In genomic region chrX:45762699-45763647, GRCh38 we compare ENCODE assay signal across 9 cellular contexts.
DNase-seq lines count a peak whose midpoint lies in the region; ATAC-seq and TF ChIP-seq lines count a peak whose summit lies in the region.
"Had no signal": no experiment of that assay in that cellular context is flagged by ENCODE, and none has a peak within 500 bp of the region (broad histone marks: within the 10 kb centered on the region; RNA-seq: fewer than 3 reads in every experiment).

No MANE protein-coding gene starts in this region.

- CTCF ChIA-PET in HCT116 (lab: Charles Lee): no interaction called here

- H3K9ac ChIP-seq in HCT116 (ENCODE audit: low read length) (peak overlapping the region; percentile 45), mesenchymal stem cell (ENCODE audit: low read length) (peak overlapping the region; percentile 99)

- no peak for TF ChIP-seq POLR2A in HCT116 (IDR thresholded peaks at IDR 0.05; ENCODE audit: borderline replicate concordance, extremely low read depth, insufficient read depth, insufficient read length)

- WGBS in mesenchymal stem cell: 71% methylated on average over 5 of the region's 6 CpGs

- H3K27me3 Mint-ChIP-seq in T-helper 1 cell treated with Interleukin-12 subunit alpha and Interleukin-12 subunit beta and Interleukin-4 antibody, amounts not matched to agents 30 μg/mL and 1 μg/mL, for 36 hours (ENCODE audit: low read depth): no peaks in the 10 kb centered on the region

- peaks cover 99% of the 10 kb centered on the region for H3K79me2 ChIP-seq in HCT116 (ENCODE audit: insufficient read depth, low read length)

- H2BK15ac ChIP-seq in mesenchymal stem cell (ENCODE audit: low read depth, poor library complexity, severe bottlenecking): no peak overlapping the region

- H4K8ac ChIP-seq in mesenchymal stem cell (ENCODE audit: low read length): peak overlapping the region; percentile 75

- DNase-seq in ELR (ENCODE audit: low read depth) (peak; percentile 55), HCT116 (ENCODE audit: low read depth, low spot score) (no peak), mesenchymal stem cell (peak; percentile 51), T-helper 9 cell (no peak), DMS 273 (lab: John Stamatoyannopoulos, UW; ENCODE audit: unreplicated experiment) (no peak), putamen (ENCODE audit: low spot score) (no peak)
- DNase-seq in stimulated activated CD4-positive, alpha-beta T cell treated with anti-CD3 and anti-CD28 coated beads, Interleukin-2, amount 100 ng/mL, for 48 hours: no peak
- DNase-seq: NCI-H1436 treated with DMSO at 0.1 percent for 48 hours had no signal

- H3K4me2 ChIP-seq in HCT116 (ENCODE audit: low read length): peak overlapping the region; percentile 44
- H3K4me2 ChIP-seq in mesenchymal stem cell (ENCODE audit: low read length, poor library complexity, severe bottlenecking): no peak overlapping the region

- no peaks in the 10 kb centered on the region for H3K79me1 ChIP-seq in mesenchymal stem cell (replicated peaks; ENCODE audit: low read length, poor library complexity, severe bottlenecking)

- TF ChIP-seq CTCF in HCT116 (IDR thresholded peaks at IDR 0.05 in 2 of 3, conservative IDR thresholded peaks at IDR 0.05 in 1 of 3; ENCODE audit: borderline replicate concordance in 1 of 3, insufficient read depth in 1 of 3, low read depth in 2 of 3, low read length in 2 of 3): no peak

- no peak overlapping the region for H4K91ac ChIP-seq in mesenchymal stem cell (ENCODE audit: low read length)

- H2BK5ac ChIP-seq in mesenchymal stem cell (ENCODE audit: low read depth, low read length, poor library complexity, severe bottlenecking): no peak overlapping the region

- ATAC-seq in HCT116: 0 out of 2 replicates have a peak, but pooled peaks have one; percentile 10

- intact Hi-C loops in HCT116 (cut with micrococcal nuclease): no loop called here

- no peak overlapping the region for H3K14ac ChIP-seq in mesenchymal stem cell (ENCODE audit: low read length in 2 of 2)

- H3K18ac ChIP-seq in mesenchymal stem cell (ENCODE audit: low read depth in 1 of 2, low read length in 2 of 2): no peak overlapping the region

- no peak for TF ChIP-seq RAD21 in HCT116 (IDR thresholded peaks at IDR 0.05; ENCODE audit: low read depth)

- no peaks in the 10 kb centered on the region for H3K9me2 ChIP-seq in HCT116 (ENCODE audit: insufficient read depth)

- H3K27me3 ChIP-seq in HCT116 (ENCODE audit: insufficient read depth, low read length) (no peaks in the 10 kb centered on the region), mesenchymal stem cell (ENCODE audit: control insufficient read depth in 1 of 2, insufficient read depth in 1 of 2, low read length in 2 of 2) (no peaks in the 10 kb centered on the region)

- H3K4me3 Mint-ChIP-seq in T-helper 1 cell treated with Interleukin-12 subunit alpha and Interleukin-12 subunit beta and Interleukin-4 antibody, amounts not matched to agents 30 μg/mL and 1 μg/mL, for 36 hours: peak overlapping the region; percentile 37

- H2BK120ac ChIP-seq in mesenchymal stem cell (ENCODE audit: low read depth, low read length): no peak overlapping the region

- peak overlapping the region; percentile 59 for H3K27ac Mint-ChIP-seq in T-helper 1 cell treated with Interleukin-12 subunit alpha and Interleukin-12 subunit beta and Interleukin-4 antibody, amounts not matched to agents 30 μg/mL and 1 μg/mL, for 36 hours

- peak overlapping the region; percentile 94 for H3K27ac ChIP-seq in HCT116 (ENCODE audit: low read depth, low read length)
- H3K27ac ChIP-seq in mesenchymal stem cell (ENCODE audit: low read length, poor library complexity, severe bottlenecking): peak overlapping the region; percentile 66

- no peak overlapping the region for H2BK12ac ChIP-seq in mesenchymal stem cell (ENCODE audit: low read length in 2 of 2)

- no peak overlapping the region for H3K23ac ChIP-seq in mesenchymal stem cell (ENCODE audit: low read length in 2 of 2)

- no TSS peak for BruUV-seq in HCT116 (replicated peaks; lab: Mats Ljungman, UMichigan)

- H3K4me1 Mint-ChIP-seq in T-helper 1 cell treated with Interleukin-12 subunit alpha and Interleukin-12 subunit beta and Interleukin-4 antibody, amounts not matched to agents 30 μg/mL and 1 μg/mL, for 36 hours (ENCODE audit: low read depth): peaks cover 64% of the 10 kb centered on the region

- H3K4me1 ChIP-seq in HCT116 (ENCODE audit: control insufficient read depth in 1 of 2, insufficient read depth in 2 of 2, low read length in 2 of 2): peaks cover 89 to 97% of the 10 kb centered on the region in 2 experiments
- H3K4me1 ChIP-seq in mesenchymal stem cell (ENCODE audit: control insufficient read depth, insufficient read depth, low read depth, low read length): peaks cover 3% of the 10 kb centered on the region

- H3K4me3 ChIP-seq in HCT116 (replicated peaks in 1 of 2; ENCODE audit: low read depth in 1 of 2, low read length in 2 of 2) (no peak overlapping the region), mesenchymal stem cell (ENCODE audit: insufficient read depth in 1 of 2, low read depth in 1 of 2, low read length in 2 of 2) (peak overlapping the region in 1 of 2 experiments; percentile 64)

- RAD21 ChIA-PET in HCT116 (lab: Charles Lee; ENCODE audit: low non-redundant PET in 1 of 2, low total read pairs in 2 of 2, uncharacterized antibody in 2 of 2, unreplicated experiment in 2 of 2): no interaction called here

- H2AFZ ChIP-seq in HCT116 (ENCODE audit: low read depth, low read length, poor library complexity, severe bottlenecking) (no peak overlapping the region), mesenchymal stem cell (ENCODE audit: low read depth, low read length) (no peak overlapping the region)

- H3K36me3 Mint-ChIP-seq in T-helper 1 cell treated with Interleukin-12 subunit alpha and Interleukin-12 subunit beta and Interleukin-4 antibody, amounts not matched to agents 30 μg/mL and 1 μg/mL, for 36 hours (ENCODE audit: low read depth): peaks cover 30% of the 10 kb centered on the region

- H3K9me3 ChIP-seq in HCT116 (ENCODE audit: control insufficient read depth in 1 of 2, insufficient read depth in 1 of 2, low read depth in 1 of 2, low read length in 2 of 2) (no peaks in the 10 kb centered on the region), mesenchymal stem cell (ENCODE audit: control insufficient read depth, low read length) (no peaks in the 10 kb centered on the region)

- no peaks in the 10 kb centered on the region for H3K9me3 Mint-ChIP-seq in T-helper 1 cell treated with Interleukin-12 subunit alpha and Interleukin-12 subunit beta and Interleukin-4 antibody, amounts not matched to agents 30 μg/mL and 1 μg/mL, for 36 hours

- POLR2A ChIA-PET in HCT116 (lab: Charles Lee): no interaction called here

- no peak overlapping the region for H3K4ac ChIP-seq in mesenchymal stem cell (ENCODE audit: low read depth in 1 of 2, low read length in 2 of 2)

- H4K20me1 ChIP-seq in HCT116 (ENCODE audit: insufficient read depth): peaks cover 5% of the 10 kb centered on the region; the same call in 1 of the 2 replicates

- H3K36me3 ChIP-seq in HCT116 (ENCODE audit: control insufficient read depth in 1 of 2, insufficient read depth in 2 of 2, low read length in 2 of 2) (peaks cover 3 to 12% of the 10 kb centered on the region in 2 experiments; a peak in 2 of 4 replicates), mesenchymal stem cell (ENCODE audit: control insufficient read depth in 1 of 2, insufficient read depth in 2 of 2, low read depth in 1 of 2, low read length in 2 of 2) (peaks cover 0 to 92% of the 10 kb centered on the region in 2 experiments)

- no peak overlapping the region for H2AK5ac ChIP-seq in mesenchymal stem cell (ENCODE audit: low read length, severe bottlenecking)

TF ChIP-seq in HCT116, 20 proteins besides CTCF, POLR2A, EP300 and RAD21:
- TF ChIP-seq POLR2AphosphoS5 (IDR thresholded peaks at IDR 0.05; ENCODE audit: low read depth, low read length) (peak; percentile 55), MAX (IDR thresholded peaks at IDR 0.05) (no peak)

Comparison
In these comparisons a context has a peak if more than half of its experiments do, and no peak if none do; other contexts are left out.
1. DNase-seq: peak in ELR (single experiment) and mesenchymal stem cell (single experiment); none in HCT116 (single experiment), stimulated activated CD4-positive, alpha-beta T cell treated with anti-CD3 and anti-CD28 coated beads, Interleukin-2, amount 100 ng/mL, for 48 hours (0 of 2), T-helper 9 cell (single experiment), DMS 273 (single experiment) and putamen (single experiment).